8 cellular contexts compared by ENCODE assay signal in genomic region chr6:28839443-28840120, GRCh38.
DNase-seq lines count a peak whose midpoint lies in the region; ATAC-seq, FAIRE-seq and TF ChIP-seq lines count a peak whose summit lies in the region.

No MANE protein-coding gene starts in this region.

- ATAC-seq in GM19455 (IDR thresholded peaks at IDR 0.05; ENCODE audit: unreplicated experiment) = no peak

- DNase-seq in A673 (ENCODE audit: low spot score) (no peak), bronchial epithelial cell (ENCODE audit: low read depth) (no peak), NCI-H345 (lab: John Stamatoyannopoulos, UW) (no peak), caudate nucleus (lab: John Stamatoyannopoulos, UW) (no peak), adrenal gland (no peak)

- TF ChIP-seq CTCF in A673 (conservative IDR thresholded peaks at IDR 0.05; ENCODE audit: low read depth, low read length) (no peak), bronchial epithelial cell (IDR thresholded peaks at IDR 0.05; ENCODE audit: insufficient read depth, low read length, severe bottlenecking) (no peak), adrenal gland (IDR thresholded peaks at IDR 0.05) (no peak)

- H3K27me3 ChIP-seq in A673 (replicated peaks; ENCODE audit: insufficient read depth, low read depth, low read length, poor library complexity) (no peaks in the 10 kb centered on the region), HUES6 (ENCODE audit: control insufficient read depth, insufficient read depth, low read length) (peaks cover 12% of the 10 kb centered on the region), bronchial epithelial cell (ENCODE audit: control insufficient read depth, insufficient read depth, low read length) (no peaks in the 10 kb centered on the region), mucosa of stomach (ENCODE audit: control insufficient read depth, insufficient read depth, low read length) (peaks cover 5% of the 10 kb centered on the region), adrenal gland (peaks cover 5% of the 10 kb centered on the region)

- BruUV-seq in A673 (replicated peaks; lab: Mats Ljungman, UMichigan) = no TSS peak

- H3K9ac ChIP-seq in HUES6 (ENCODE audit: low read length) (no peak overlapping the region), mucosa of stomach (ENCODE audit: low read length) (peak overlapping the region; percentile 56)

- POLR2A ChIA-PET in A673 (lab: Charles Lee; ENCODE audit: low non-redundant PET) = interaction anchor here (0.6 kb wide), 1 partner anchor 8 kb away, joined by 3 read pairs; no protein-coding TSS in a partner anchor

- no peaks in the 10 kb centered on the region for H3K9me3 ChIP-seq in A673 (ENCODE audit: low read depth, low read length, poor library complexity, severe bottlenecking)
- H3K9me3 ChIP-seq in HUES6 (ENCODE audit: control insufficient read depth, insufficient read depth, low read depth, low read length) = no peaks in the 10 kb centered on the region
- no peaks in the 10 kb centered on the region for H3K9me3 ChIP-seq in mucosa of stomach (ENCODE audit: control insufficient read depth, low read length)
- H3K9me3 ChIP-seq in adrenal gland (replicated peaks in 1 of 3) = no peaks in the 10 kb centered on the region

- no peaks in the 10 kb centered on the region for H3K4me1 ChIP-seq in A673 (ENCODE audit: insufficient read depth, low read length, poor library complexity, severe bottlenecking)
- no peaks in the 10 kb centered on the region for H3K4me1 ChIP-seq in HUES6 (ENCODE audit: control insufficient read depth, insufficient read depth, low read length)
- no peaks in the 10 kb centered on the region for H3K4me1 ChIP-seq in mucosa of stomach (ENCODE audit: control insufficient read depth, insufficient read depth, low read length)
- H3K4me1 ChIP-seq in adrenal gland (replicated peaks in 1 of 2) = peaks cover 0 to 12% of the 10 kb centered on the region in 2 donors

- WGBS in adrenal gland, 4 donors = 11 to 12% (median 11%) methylated on average over 9 of the region's 9 CpGs

- H3K4me3 ChIP-seq in A673 (ENCODE audit: low read depth, low read length, poor library complexity, severe bottlenecking) (peak overlapping the region; percentile 83), HUES6 (ENCODE audit: low read depth, low read length) (peak overlapping the region; percentile 91), bronchial epithelial cell (ENCODE audit: low read depth, low read length) (peak overlapping the region; percentile 60), mucosa of stomach (ENCODE audit: low read length) (peak overlapping the region; percentile 64), adrenal gland (peak overlapping the region in 2 of 4 donors; percentile 50 to 59)

- H3K27ac ChIP-seq in A673 (ENCODE audit: low read depth, low read length, poor library complexity, severe bottlenecking) (no peak overlapping the region), HUES6 (ENCODE audit: low read depth, low read length) (no peak overlapping the region), caudate nucleus (ENCODE audit: low read depth, low read length) (no peak overlapping the region), adrenal gland (no peak overlapping the region)

- no peak for FAIRE-seq in bronchial epithelial cell (lab: Jason Lieb, UNC)

- intact Hi-C loops in A673 (cut with micrococcal nuclease; ENCODE audit: unreplicated experiment) = loop anchor here (2.0 to 5.0 kb wide), 4 partner anchors 23 to 351 kb away; no protein-coding TSS in a partner anchor
- intact Hi-C loops in adrenal gland (cut with DNase I) = loop anchor here (5.0 to 10.0 kb wide), 3 partner anchors 152 to 178 kb away; no protein-coding TSS in a partner anchor

- no peaks in the 10 kb centered on the region for H3K36me3 ChIP-seq in A673 (ENCODE audit: insufficient read depth, low read length, poor library complexity, severe bottlenecking)
- no peaks in the 10 kb centered on the region for H3K36me3 ChIP-seq in HUES6 (ENCODE audit: control insufficient read depth, insufficient read depth, low read length)
- H3K36me3 ChIP-seq in bronchial epithelial cell (ENCODE audit: control insufficient read depth, insufficient read depth, low read length) = no peaks in the 10 kb centered on the region
- H3K36me3 ChIP-seq in mucosa of stomach (ENCODE audit: control insufficient read depth, insufficient read depth, low read length) = no peaks in the 10 kb centered on the region
- no peaks in the 10 kb centered on the region for H3K36me3 ChIP-seq in adrenal gland (replicated peaks in 1 of 2)

- CTCF ChIA-PET in A673 (lab: Charles Lee) = interaction anchor here (2.7 kb wide), 1 partner anchor 177 kb away, joined by 9 read pairs; no protein-coding TSS in a partner anchor

- no peak for TF ChIP-seq POLR2A in adrenal gland (IDR thresholded peaks at IDR 0.05)
